In the genomic region with DNA sequence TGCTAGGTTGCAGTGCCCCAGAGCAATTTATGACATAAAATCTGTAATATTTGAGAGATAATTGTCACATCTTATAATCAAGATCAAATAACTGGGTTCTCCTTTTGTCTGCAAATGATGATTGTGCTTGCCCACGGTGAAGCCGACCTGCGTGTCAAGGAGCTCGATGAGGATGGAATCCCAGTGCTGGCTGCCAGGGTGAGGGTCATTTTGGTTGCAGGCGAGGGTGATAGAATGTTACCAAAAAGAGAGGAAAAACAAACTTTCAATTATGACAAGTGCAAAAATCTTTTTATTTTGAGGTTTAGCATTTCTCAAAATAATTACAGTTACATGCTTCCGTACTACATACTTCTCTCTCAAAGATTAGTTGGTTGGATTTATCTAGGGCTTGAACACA, we compare ENCODE assay signal across 8 cellular contexts.
DNase-seq lines count a peak whose midpoint lies in the region; FAIRE-seq and TF ChIP-seq lines count a peak whose summit lies in the region.
"Not testable (repeated sequence)": the region's sequence is repeated elsewhere in the genome, so short reads cannot be mapped to it uniquely, and the experiment has no call there.

No MANE protein-coding gene starts in this region.

- peak; percentile 0 for DNase-seq in CD1c-positive myeloid dendritic cell (ENCODE audit: extremely low spot score)
- DNase-seq in ecto neural progenitor cell (ENCODE audit: low spot score): peak; percentile 17
- DNase-seq in endodermal cell: peak; percentile 5
- peak; percentile 21 for DNase-seq in islet precursor cell
- peak; percentile 59 for DNase-seq in kidney
- DNase-seq in mesenteric fat pad (ENCODE audit: low spot score): peak; percentile 57
- DNase-seq in posterior vena cava (ENCODE audit: low spot score): peak; percentile 62
- DNase-seq in spleen: peak; percentile 47

- not testable (repeated sequence) for H3K9me3 Mint-ChIP-seq in endodermal cell

- H3K4me1 ChIP-seq in endodermal cell (ENCODE audit: control insufficient read depth, insufficient read depth, low read length); kidney (ENCODE audit: control insufficient read depth in 1 of 2, insufficient read depth in 1 of 2, low read depth in 1 of 2, low read length in 2 of 2); spleen: not testable (repeated sequence)

- not testable (repeated sequence) for H3K4me1 Mint-ChIP-seq in endodermal cell

- H3K4me3 ChIP-seq in endodermal cell (ENCODE audit: low read length); kidney (ENCODE audit: low read length in 2 of 2); spleen: not testable (repeated sequence)

- H3K27me3 Mint-ChIP-seq in endodermal cell (ENCODE audit: insufficient read depth): not testable (repeated sequence)

- not testable (repeated sequence) for FAIRE-seq in kidney (lab: Jason Lieb, UNC)

- H3K27ac ChIP-seq in endodermal cell (ENCODE audit: low read depth, low read length); kidney (ENCODE audit: low read depth in 2 of 2, low read length in 2 of 2); spleen: not testable (repeated sequence)

- H3K27ac Mint-ChIP-seq in endodermal cell: not testable (repeated sequence)

- not testable (repeated sequence) for H3K36me3 Mint-ChIP-seq in endodermal cell (ENCODE audit: low read depth)

- H3K36me3 ChIP-seq in endodermal cell (ENCODE audit: control insufficient read depth, insufficient read depth, low read length); kidney (ENCODE audit: control insufficient read depth in 1 of 2, insufficient read depth in 2 of 2, low read length in 2 of 2); spleen: not testable (repeated sequence)

- H3K9me3 ChIP-seq in endodermal cell (ENCODE audit: control insufficient read depth, low read length); kidney (ENCODE audit: control insufficient read depth in 1 of 2, low read length in 2 of 2); spleen: not testable (repeated sequence)

- WGBS in endodermal cell (ENCODE audit: insufficient coverage in 1 of 2, insufficient read length in 1 of 2), 2 experiments: 92 to 97% methylated on average over 4 to 6 of the region's 6 CpGs
- 82 to 93% (median 87%) methylated on average over 6 of the region's 6 CpGs for WGBS in spleen, 5 donors

- H3K9ac ChIP-seq in endodermal cell (ENCODE audit: extremely low read depth, low read length, poor library complexity, severe bottlenecking); kidney (ENCODE audit: low read length in 2 of 2): not testable (repeated sequence)

- H3K4me3 Mint-ChIP-seq in endodermal cell: not testable (repeated sequence)

- not testable (repeated sequence) for TF ChIP-seq CTCF in endodermal cell (conservative IDR thresholded peaks at IDR 0.05); kidney (IDR thresholded peaks at IDR 0.05; ENCODE audit: borderline replicate concordance, extremely low read depth, insufficient read depth); spleen (IDR thresholded peaks at IDR 0.05 in 8 of 11, conservative IDR thresholded peaks at IDR 0.05 in 3 of 11)

- intact Hi-C loops in kidney (cut with DNase I); posterior vena cava (cut with DNase I); spleen (cut with DNase I; ENCODE audit: low total_unique reads): not testable (repeated sequence)

- H3K27me3 ChIP-seq in endodermal cell (ENCODE audit: control insufficient read depth, insufficient read depth, low read length, poor library complexity, severe bottlenecking); spleen (replicated peaks in 1 of 7): not testable (repeated sequence)

- TF ChIP-seq POLR2A in spleen (IDR thresholded peaks at IDR 0.05): not testable (repeated sequence)

Comparison
In these comparisons a context has a peak if more than half of its experiments do, and no peak if none do; other contexts are left out.
1. DNase-seq: peak in every context shown above with its lines; median percentile 62 in posterior vena cava; 59 in kidney; 57 in mesenteric fat pad; 47 in spleen; 21 in islet precursor cell; 17 in ecto neural progenitor cell; 5 in endodermal cell; 0 in CD1c-positive myeloid dendritic cell.